ENCODE assay signal across 1 cellular context in genomic region chr16:29737713-29738112, GRCh38.
TF ChIP-seq lines count a peak whose summit lies in the region.

No MANE protein-coding gene starts in this region.

TF ChIP-seq in K562, 482 proteins besides CTCF, POLR2A, EP300 and RAD21:
- TF ChIP-seq ZNF830 (CRISPR knock-in tag; IDR thresholded peaks at IDR 0.05) (no peak), ID3 (CRISPR knock-in tag; IDR thresholded peaks at IDR 0.05) (no peak), ID3 (tag; IDR thresholded peaks at IDR 0.05) (no peak), ZNF12 (CRISPR knock-in tag; IDR thresholded peaks at IDR 0.05) (no peak), DEAF1 (CRISPR knock-in tag; IDR thresholded peaks at IDR 0.05) (no peak), AFF4 (CRISPR knock-in tag; IDR thresholded peaks at IDR 0.05) (no peak), STAT6 (CRISPR knock-in tag; IDR thresholded peaks at IDR 0.05) (no peak), SRF (CRISPR knock-in tag; IDR thresholded peaks at IDR 0.05) (no peak)
TF ChIP-seq in K562: peak in this region for 0.
